ENCODE assay signal across 21 cellular contexts in the genomic region with DNA sequence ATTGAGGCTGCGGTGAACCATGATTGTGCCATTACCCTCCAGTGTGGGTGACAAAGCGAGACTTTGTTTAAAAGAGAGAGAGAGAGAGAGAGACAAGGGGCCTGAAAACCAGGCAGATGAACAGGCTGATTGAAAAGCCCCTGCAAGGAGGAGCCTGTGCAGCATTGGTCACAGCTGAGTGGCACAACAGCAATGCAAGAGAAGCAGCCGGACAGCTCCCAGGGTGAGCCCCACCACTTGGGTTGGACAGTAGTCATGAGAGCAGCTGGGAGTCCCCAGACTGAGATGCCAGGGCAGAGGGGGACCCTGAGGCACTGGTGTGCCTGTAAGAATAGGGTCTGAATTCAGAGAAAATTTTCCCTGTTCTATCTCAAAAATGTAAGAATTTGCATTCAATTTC. TPM values are rescaled to one million over a fixed set of nuclear protein-coding genes. Genes with fewer than 3 reads are reported as not detected.
"Had no signal": no experiment of that assay in that cellular context is flagged by ENCODE, and none has a peak within 500 bp of the region (broad histone marks: within the 10 kb centered on the region; RNA-seq: fewer than 3 reads in every experiment).

No MANE protein-coding gene starts in this region.

- H3K27me3 ChIP-seq: adrenal gland, cardiac muscle cell, esophagus muscularis mucosa, left lung, neutrophil, tibial artery had no signal

- H3K27ac ChIP-seq: adrenal gland, cardiac muscle cell, esophagus muscularis mucosa, left lung, neutrophil, tibial artery, VCaP had no signal

- ATAC-seq: left lung, natural killer cell had no signal

- H3K27ac Mint-ChIP-seq: natural killer cell had no signal

- H3K4me3 Mint-ChIP-seq: activated T-cell treated with anti-CD3 and anti-CD28 coated beads, Interleukin-2, amount 50 U/mL, for 24 hours; natural killer cell had no signal

- DNase-seq: activated CD4-positive, alpha-beta T cell treated with anti-CD3 and anti-CD28 coated beads for 1 hour; activated CD4-positive, alpha-beta T cell treated with anti-CD3 and anti-CD28 coated beads, Interleukin-2, amount 50 U/mL, for 48 hours; activated T-cell treated with anti-CD3 and anti-CD28 coated beads, Interleukin-2, amount 50 U/mL, for 24 hours; adrenal gland; hippocampal formation; kidney; mammary epithelial cell; natural killer cell; retina; stimulated activated CD4-positive, alpha-beta T cell treated with anti-CD3 and anti-CD28 coated beads, Interleukin-2, amount 100 ng/mL, for 48 hours; stimulated activated naive CD4-positive, alpha-beta T cell; T1000 had no signal

- H3K9me3 Mint-ChIP-seq: activated T-cell treated with anti-CD3 and anti-CD28 coated beads, Interleukin-2, amount 50 U/mL, for 24 hours; natural killer cell had no signal

- FAIRE-seq: colon, kidney had no signal

- H3K27me3 Mint-ChIP-seq: activated T-cell treated with anti-CD3 and anti-CD28 coated beads, Interleukin-2, amount 50 U/mL, for 24 hours had no signal

- H3K4me1 ChIP-seq: adrenal gland, esophagus muscularis mucosa had no signal

- H3K4me3 ChIP-seq: adrenal gland, cardiac muscle cell, esophagus muscularis mucosa, left lung, tibial artery had no signal

- H3K9me3 ChIP-seq: adrenal gland, esophagus muscularis mucosa, left lung, neutrophil, tibial artery had no signal

RNA-seq across cellular contexts. Expression of a gene that starts 24.2 kb away (rescaled TPM):
- total RNA-seq: skeletal muscle tissue, subcutaneous adipose tissue had no signal
- polyA plus RNA-seq: mammary epithelial cell had no signal
